Comparison of ENCODE assay signal across 8 cellular contexts in genomic region chr5:176389114-176389768, GRCh38. TPM values are rescaled to one million over a fixed set of nuclear protein-coding genes. Genes with fewer than 3 reads are reported as not detected.
DNase-seq lines count a peak whose midpoint lies in the region; ATAC-seq and TF ChIP-seq lines count a peak whose summit lies in the region.

No MANE protein-coding gene starts in this region.

- ATAC-seq in GM19463 (IDR thresholded peaks at IDR 0.05; ENCODE audit: unreplicated experiment) (peak; percentile 28), HG03571 (IDR thresholded peaks at IDR 0.05; ENCODE audit: unreplicated experiment) (peak; percentile 25)
- peak; percentile 54 for ATAC-seq in activated naive CD8-positive, alpha-beta T cell treated with anti-CD3 and anti-CD28 coated beads, Interleukin-2, amount 10 ng/mL, durations not matched to agents 7 days and 5 days (ENCODE audit: low read depth)

- H3K4me3 Mint-ChIP-seq in Calu3 (ENCODE audit: low read depth, unreplicated experiment), result peak overlapping the region; percentile 85
- H3K4me3 Mint-ChIP-seq in activated naive CD8-positive, alpha-beta T cell treated with anti-CD3 and anti-CD28 coated beads, Interleukin-2, amount 10 ng/mL, durations not matched to agents 7 days and 5 days, result peak overlapping the region; percentile 100

- TSS peak; percentile 98 for BruUV-seq in Calu3 (replicated peaks; lab: Mats Ljungman, UMichigan)

- peak overlapping the region; percentile 66 for H3K4me3 ChIP-seq in iPS-18c (ENCODE audit: insufficient read depth, low read depth, low read length)

- intact Hi-C loops in Calu3 (cut with micrococcal nuclease; ENCODE audit: unreplicated experiment), result no loop called here

- CTCF ChIA-PET in Calu3 (lab: Charles Lee), result interaction anchor here (0.5 to 1.7 kb wide), 5 partner anchors 11 to 1026 kb away, joined by 3 to 5 read pairs (median 4); no protein-coding TSS in a partner anchor

- peak overlapping the region; percentile 94 for H3K27ac Mint-ChIP-seq in Calu3 (ENCODE audit: unreplicated experiment)
- H3K27ac Mint-ChIP-seq in activated naive CD8-positive, alpha-beta T cell treated with anti-CD3 and anti-CD28 coated beads, Interleukin-2, amount 10 ng/mL, durations not matched to agents 7 days and 5 days, result peak overlapping the region; percentile 99

- DNase-seq in Calu3 (no peak), retina (no peak), AG20443 (ENCODE audit: low spot score) (no peak)
- DNase-seq in activated naive CD8-positive, alpha-beta T cell treated with anti-CD3 and anti-CD28 coated beads, Interleukin-2, amount 10 ng/mL, durations not matched to agents 7 days and 5 days, result no peak
- DNase-seq in stimulated activated naive CD4-positive, alpha-beta T cell treated with Interleukin-2 at 50 U/mL for 16 hours (lab: John Stamatoyannopoulos, UW), result peak; percentile 82

- POLR2A ChIA-PET in activated naive CD8-positive, alpha-beta T cell treated with anti-CD3 and anti-CD28 coated beads, Interleukin-2, amount 10 ng/mL, durations not matched to agents 7 days and 5 days (lab: Charles Lee), result interaction anchor here (0.7 to 2.1 kb wide), 8 partner anchors 27 to 168 kb away, joined by 3 to 36 read pairs (median 6); partner anchors contain the start of genes CLTB, FAF2, KIAA1191 and RNF44

- peaks cover 62% of the 10 kb centered on the region for H3K36me3 Mint-ChIP-seq in Calu3 (ENCODE audit: insufficient read depth, unreplicated experiment)
- peaks cover 17% of the 10 kb centered on the region for H3K36me3 Mint-ChIP-seq in activated naive CD8-positive, alpha-beta T cell treated with anti-CD3 and anti-CD28 coated beads, Interleukin-2, amount 10 ng/mL, durations not matched to agents 7 days and 5 days

- H3K9me3 Mint-ChIP-seq in Calu3 (ENCODE audit: low read depth, unreplicated experiment), result no peaks in the 10 kb centered on the region
- H3K9me3 Mint-ChIP-seq in activated naive CD8-positive, alpha-beta T cell treated with anti-CD3 and anti-CD28 coated beads, Interleukin-2, amount 10 ng/mL, durations not matched to agents 7 days and 5 days, result no peaks in the 10 kb centered on the region

- no peaks in the 10 kb centered on the region for H3K9me3 ChIP-seq in iPS-18c (ENCODE audit: control insufficient read depth, insufficient read depth, low read length)

- H3K27me3 Mint-ChIP-seq in Calu3 (ENCODE audit: unreplicated experiment), result no peaks in the 10 kb centered on the region
- H3K27me3 Mint-ChIP-seq in activated naive CD8-positive, alpha-beta T cell treated with anti-CD3 and anti-CD28 coated beads, Interleukin-2, amount 10 ng/mL, durations not matched to agents 7 days and 5 days, result no peaks in the 10 kb centered on the region

- peaks cover 23% of the 10 kb centered on the region for H3K4me1 Mint-ChIP-seq in Calu3 (ENCODE audit: low read depth, unreplicated experiment)
- peaks cover 27% of the 10 kb centered on the region for H3K4me1 Mint-ChIP-seq in activated naive CD8-positive, alpha-beta T cell treated with anti-CD3 and anti-CD28 coated beads, Interleukin-2, amount 10 ng/mL, durations not matched to agents 7 days and 5 days

- TF ChIP-seq CTCF in Calu3 (IDR thresholded peaks at IDR 0.05; ENCODE audit: unreplicated experiment), result no peak

RNA-seq across cellular contexts. Expression of gene HIGD2A, which starts 0.7 kb away (rescaled TPM):
- 72.5 and 72.6 TPM in 2 replicates for total RNA-seq in Calu3 (2022)
- total RNA-seq in activated naive CD8-positive, alpha-beta T cell treated with anti-CD3 and anti-CD28 coated beads, Interleukin-2, amount 10 ng/mL, durations not matched to agents 7 days and 5 days, result 10 to 100 TPM; 97.6 to 97.7 TPM

RNA-seq across cellular contexts. Expression of gene NOP16, which starts 0.8 kb away (rescaled TPM):
- 84.5 and 88.5 TPM in 2 replicates for total RNA-seq in Calu3 (2022)
- 10 to 100 TPM; 27.5 to 30.3 TPM for total RNA-seq in activated naive CD8-positive, alpha-beta T cell treated with anti-CD3 and anti-CD28 coated beads, Interleukin-2, amount 10 ng/mL, durations not matched to agents 7 days and 5 days

RNA-seq across cellular contexts. Expression of gene ARL10, which starts 24.0 kb away (rescaled TPM):
- total RNA-seq in Calu3 (2022), result 3.8 and 4.2 TPM in 2 replicates
- total RNA-seq in activated naive CD8-positive, alpha-beta T cell treated with anti-CD3 and anti-CD28 coated beads, Interleukin-2, amount 10 ng/mL, durations not matched to agents 7 days and 5 days, result 10 to 100 TPM; 10.5 to 12.5 TPM

RNA-seq across cellular contexts. Expression of gene CLTB, which starts 27.1 kb away (rescaled TPM):
- total RNA-seq in Calu3 (2022), result 104 and 116 TPM in 2 replicates
- 10 to 100 TPM; 52.8 to 53.1 TPM for total RNA-seq in activated naive CD8-positive, alpha-beta T cell treated with anti-CD3 and anti-CD28 coated beads, Interleukin-2, amount 10 ng/mL, durations not matched to agents 7 days and 5 days

RNA-seq across cellular contexts. Expression of gene KIAA1191, which starts 27.7 kb away (rescaled TPM):
- 75.8 and 79.0 TPM in 2 replicates for total RNA-seq in Calu3 (2022)
- 10 to 100 TPM; 70.0 to 72.0 TPM for total RNA-seq in activated naive CD8-positive, alpha-beta T cell treated with anti-CD3 and anti-CD28 coated beads, Interleukin-2, amount 10 ng/mL, durations not matched to agents 7 days and 5 days
